Comparison of ENCODE assay signal across 18 cellular contexts in the genomic region with DNA sequence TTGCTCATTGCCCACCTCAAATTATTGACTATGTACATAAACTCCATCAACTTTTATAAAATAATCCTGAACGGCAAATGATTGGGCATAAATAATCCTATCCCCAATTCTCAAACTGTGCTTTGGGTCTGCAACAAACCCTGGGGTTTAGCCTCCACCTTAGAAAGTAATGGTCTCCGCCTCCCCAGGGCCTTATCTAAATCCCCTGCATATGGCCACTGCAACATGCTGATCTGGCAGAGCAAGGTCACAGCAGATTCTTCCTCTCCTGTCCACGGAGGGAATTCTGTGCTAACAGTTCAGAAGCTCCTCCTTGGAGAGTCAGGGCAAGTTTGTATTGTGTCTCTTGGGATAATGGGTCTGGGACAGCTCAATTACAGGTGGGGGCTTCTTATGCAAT. TPM values are rescaled to one million over a fixed set of nuclear protein-coding genes. Genes with fewer than 3 reads are reported as not detected.
DNase-seq lines count a peak whose midpoint lies in the region; ATAC-seq, FAIRE-seq and TF ChIP-seq lines count a peak whose summit lies in the region.
"Had no signal": no experiment of that assay in that cellular context is flagged by ENCODE, and none has a peak within 500 bp of the region (broad histone marks: within the 10 kb centered on the region; RNA-seq: fewer than 3 reads in every experiment).

No MANE protein-coding gene starts in this region.

- peaks cover 58% of the 10 kb centered on the region for H3K4me1 ChIP-seq in CD8-positive, alpha-beta memory T cell (ENCODE audit: insufficient read depth, low read length)
- peaks cover 6% of the 10 kb centered on the region for H3K4me1 ChIP-seq in GM12878 (ENCODE audit: control insufficient read depth, insufficient read depth, low read length)
- H3K4me1 ChIP-seq in naive thymus-derived CD4-positive, alpha-beta T cell (ENCODE audit: control insufficient read depth in 2 of 2, insufficient read depth in 2 of 2, low read length in 2 of 2): peaks cover 24 to 42% of the 10 kb centered on the region in 2 donors

- H3K4me3 ChIP-seq in CD8-positive, alpha-beta memory T cell (ENCODE audit: low read length): no peak overlapping the region
- H3K4me3 ChIP-seq in GM12878: no peak overlapping the region
- no peak overlapping the region for H3K4me3 ChIP-seq in naive thymus-derived CD4-positive, alpha-beta T cell (ENCODE audit: low read length)
- H3K4me3 ChIP-seq: prostate gland, transverse colon had no signal

- no peak overlapping the region for H2AFZ ChIP-seq in GM12878 (ENCODE audit: control insufficient read depth, low read depth, low read length)

- no peaks in the 10 kb centered on the region for H3K9me3 Mint-ChIP-seq in CD8-positive, alpha-beta memory T cell
- no peaks in the 10 kb centered on the region for H3K9me3 Mint-ChIP-seq in IgD-negative memory B cell
- H3K9me3 Mint-ChIP-seq in naive thymus-derived CD4-positive, alpha-beta T cell: no peaks in the 10 kb centered on the region

- ATAC-seq in GM12878: no peak
- no peak for ATAC-seq in naive thymus-derived CD4-positive, alpha-beta T cell

- no peak for TF ChIP-seq RAD21 in GM12878 (IDR thresholded peaks at IDR 0.05; ENCODE audit: insufficient read depth, low read depth, low read length)

- no peak for DNase-seq in CD8-positive, alpha-beta memory T cell
- DNase-seq in GM12878 (ENCODE audit: low read depth, low spot score) (no peak), GM10266 (ENCODE audit: extremely low spot score) (no peak), GM20000 (ENCODE audit: low spot score) (no peak), putamen (ENCODE audit: low spot score) (no peak)
- no peak for DNase-seq in naive thymus-derived CD4-positive, alpha-beta T cell
- no peak for DNase-seq in activated CD4-positive, alpha-beta T cell treated with anti-CD3 and anti-CD28 coated beads for 1 hour
- DNase-seq: activated CD4-positive, alpha-beta T cell treated with anti-CD3 and anti-CD28 coated beads, Interleukin-2, amount 50 U/mL, for 4 hours; NCI-H2029; NCI-H526; RPMI8226; transverse colon had no signal

- H3K27me3 Mint-ChIP-seq in CD8-positive, alpha-beta memory T cell: peaks cover 0 to 3% of the 10 kb centered on the region in 2 donors
- no peaks in the 10 kb centered on the region for H3K27me3 Mint-ChIP-seq in IgD-negative memory B cell
- H3K27me3 Mint-ChIP-seq in naive thymus-derived CD4-positive, alpha-beta T cell: no peaks in the 10 kb centered on the region

- no peaks in the 10 kb centered on the region for H3K9me3 ChIP-seq in CD8-positive, alpha-beta memory T cell (ENCODE audit: low read length)
- H3K9me3 ChIP-seq in GM12878 (replicated peaks; ENCODE audit: control insufficient read depth, insufficient read depth, low read length): no peaks in the 10 kb centered on the region
- no peaks in the 10 kb centered on the region for H3K9me3 ChIP-seq in naive thymus-derived CD4-positive, alpha-beta T cell (ENCODE audit: control insufficient read depth in 2 of 3, low read length in 3 of 3)
- H3K9me3 ChIP-seq: prostate gland, transverse colon had no signal

- H3K4me3 Mint-ChIP-seq in CD8-positive, alpha-beta memory T cell: no peak overlapping the region
- H3K4me3 Mint-ChIP-seq in IgD-negative memory B cell: peak overlapping the region in 1 of 4 donors; percentile 35
- no peak overlapping the region for H3K4me3 Mint-ChIP-seq in naive thymus-derived CD4-positive, alpha-beta T cell

- H3K27ac Mint-ChIP-seq in CD8-positive, alpha-beta memory T cell: peak overlapping the region; percentile 79 to 98 (median 87)
- peak overlapping the region in 2 of 3 donors; percentile 34 to 79 for H3K27ac Mint-ChIP-seq in IgD-negative memory B cell
- peak overlapping the region; percentile 44 to 86 (median 63) for H3K27ac Mint-ChIP-seq in naive thymus-derived CD4-positive, alpha-beta T cell

- no peak overlapping the region for H3K27ac ChIP-seq in CD8-positive, alpha-beta memory T cell (ENCODE audit: low read depth, low read length)
- H3K27ac ChIP-seq in GM12878 (ENCODE audit: control insufficient read depth, insufficient read depth): no peak overlapping the region
- peak overlapping the region; percentile 55 for H3K27ac ChIP-seq in naive thymus-derived CD4-positive, alpha-beta T cell (ENCODE audit: low read depth, low read length)
- H3K27ac ChIP-seq: prostate gland, transverse colon had no signal

- FAIRE-seq in GM12878 (lab: Jason Lieb, UNC): no peak

- peak; percentile 21; the same call in 1 of the 2 replicates for TF ChIP-seq POLR2A in GM12878 (IDR thresholded peaks at IDR 0.05; ENCODE audit: low read depth, low read length)

- H3K4me2 ChIP-seq in GM12878 (ENCODE audit: control insufficient read depth, insufficient read depth): no peak overlapping the region

- no TSS peak for BruUV-seq in GM12878 (replicated peaks; lab: Mats Ljungman, UMichigan)

- intact Hi-C loops in GM12878 (cut with micrococcal nuclease; ENCODE audit: unreplicated experiment): loop anchor here (10.0 kb wide), 1 partner anchor 755 kb away; a partner anchor contains a TSS
- intact Hi-C loops in naive thymus-derived CD4-positive, alpha-beta T cell (cut with micrococcal nuclease): loop anchor here (1.0 to 2.0 kb wide), 2 partner anchors 72 to 73 kb away; no protein-coding TSS in a partner anchor

- peaks cover 49% of the 10 kb centered on the region for H3K79me2 ChIP-seq in GM12878 (ENCODE audit: control insufficient read depth, insufficient read depth, low read length)

- in situ Hi-C loops in GM12878 (cut with MboI): loop anchor here (25.0 kb wide), 2 partner anchors 103 to 603 kb away; a partner anchor contains a TSS

- 55% methylated on average over 3 of the region's 3 CpGs for WGBS in GM12878 (ENCODE audit: insufficient coverage, insufficient replicate concordance, low lambda C conversion rate, missing lambda C conversion rate)

- RAD21 ChIA-PET in GM12878 (lab: Charles Lee; ENCODE audit: unreplicated experiment): interaction anchor here (1.6 kb wide), 1 partner anchor 135 kb away, joined by 4 read pairs; no protein-coding TSS in a partner anchor

- TF ChIP-seq CTCF in GM12878 (IDR thresholded peaks at IDR 0.05 in 2 of 3, conservative IDR thresholded peaks at IDR 0.05 in 1 of 3; ENCODE audit: control insufficient read depth in 2 of 3, extremely low read depth in 1 of 3, insufficient read depth in 1 of 3, low read depth in 3 of 3, low read length in 3 of 3): no peak
- no peak for TF ChIP-seq CTCF in GM10266 (IDR thresholded peaks at IDR 0.05; ENCODE audit: control insufficient read depth, insufficient read depth, low read depth, missing control alignments)
- TF ChIP-seq CTCF in GM20000 (IDR thresholded peaks at IDR 0.05; ENCODE audit: extremely low read depth, missing control alignments): no peak

- no peak for TF ChIP-seq EP300 in GM12878 (IDR thresholded peaks at IDR 0.05; ENCODE audit: borderline replicate concordance in 1 of 2, control insufficient read depth in 1 of 2, low read depth in 2 of 2, low read length in 2 of 2)

- no peak overlapping the region for H3K9ac ChIP-seq in GM12878 (ENCODE audit: control insufficient read depth, insufficient read depth, low read length)

- H3K4me1 Mint-ChIP-seq in CD8-positive, alpha-beta memory T cell: peaks cover 61 to 87% (median 84%) of the 10 kb centered on the region in 3 donors
- H3K4me1 Mint-ChIP-seq in IgD-negative memory B cell: peaks cover 40 to 45% (median 43%) of the 10 kb centered on the region in 3 donors
- H3K4me1 Mint-ChIP-seq in naive thymus-derived CD4-positive, alpha-beta T cell: peaks cover 38 to 82% (median 74%) of the 10 kb centered on the region in 7 donors

- H4K20me1 ChIP-seq in GM12878 (ENCODE audit: control insufficient read depth, insufficient read depth): peaks cover 17% of the 10 kb centered on the region

- CTCF ChIA-PET in CD8-positive, alpha-beta memory T cell (lab: Charles Lee): interaction anchor here (0.7 to 2.0 kb wide), 8 partner anchors 8 to 97 kb away, joined by 3 to 5 read pairs (median 4); a partner anchor contains a TSS
- CTCF ChIA-PET in GM12878 (lab: Yijun Ruan, JAX): interaction anchor here (1.1 to 1.7 kb wide), 5 partner anchors 11 to 251 kb away, joined by 3 to 4 read pairs (median 3); no protein-coding TSS in a partner anchor
- CTCF ChIA-PET in naive thymus-derived CD4-positive, alpha-beta T cell (lab: Charles Lee): interaction anchor here (0.8 to 1.5 kb wide), 2 partner anchors 10 to 70 kb away, joined by 3 to 4 read pairs; no protein-coding TSS in a partner anchor

- POLR2A ChIA-PET in CD8-positive, alpha-beta memory T cell (lab: Charles Lee): interaction anchor here (1.0 kb wide), 1 partner anchor 11 kb away, joined by 3 read pairs; no protein-coding TSS in a partner anchor
- POLR2A ChIA-PET in GM12878 (lab: Charles Lee): no interaction called here
- POLR2A ChIA-PET in naive thymus-derived CD4-positive, alpha-beta T cell (lab: Charles Lee): interaction anchor here (0.8 to 1.6 kb wide), 4 partner anchors 20 to 62 kb away, joined by 3 to 5 read pairs (median 4); no protein-coding TSS in a partner anchor

- peaks cover 73% of the 10 kb centered on the region for H3K36me3 ChIP-seq in CD8-positive, alpha-beta memory T cell (ENCODE audit: insufficient read depth, low read length)
- peaks cover 37 to 52% of the 10 kb centered on the region in 2 experiments for H3K36me3 ChIP-seq in GM12878 (ENCODE audit: control insufficient read depth in 2 of 2, insufficient read depth in 2 of 2, low read length in 1 of 2)
- H3K36me3 ChIP-seq in naive thymus-derived CD4-positive, alpha-beta T cell (ENCODE audit: control insufficient read depth in 2 of 3, insufficient read depth in 3 of 3, low read length in 3 of 3): peaks cover 38 to 85% (median 43%) of the 10 kb centered on the region in 3 experiments

- SMC1A ChIA-PET in GM12878 (lab: Charles Lee; ENCODE audit: uncharacterized antibody, unreplicated experiment): interaction anchor here (0.7 to 0.9 kb wide), 2 partner anchors 55 to 63 kb away, joined by 3 to 4 read pairs; no protein-coding TSS in a partner anchor

- peaks cover 16 to 92% (median 37%) of the 10 kb centered on the region in 3 donors for H3K36me3 Mint-ChIP-seq in CD8-positive, alpha-beta memory T cell
- peaks cover 5% of the 10 kb centered on the region for H3K36me3 Mint-ChIP-seq in IgD-negative memory B cell
- H3K36me3 Mint-ChIP-seq in naive thymus-derived CD4-positive, alpha-beta T cell: peaks cover 18 to 52% (median 30%) of the 10 kb centered on the region in 5 donors

- H3K27me3 ChIP-seq in CD8-positive, alpha-beta memory T cell (ENCODE audit: insufficient read depth, low read length, poor library complexity, severe bottlenecking): no peaks in the 10 kb centered on the region
- no peaks in the 10 kb centered on the region for H3K27me3 ChIP-seq in GM12878 (replicated peaks in 1 of 2; ENCODE audit: control insufficient read depth in 2 of 2, insufficient read depth in 2 of 2, low read length in 1 of 2)
- H3K27me3 ChIP-seq in naive thymus-derived CD4-positive, alpha-beta T cell (ENCODE audit: control insufficient read depth in 2 of 2, insufficient read depth in 2 of 2, low read length in 2 of 2): no peaks in the 10 kb centered on the region
- H3K27me3 ChIP-seq: transverse colon had no signal

RNA-seq across cellular contexts. Expression of a gene that starts 18.4 kb away (rescaled TPM):
- not detected for total RNA-seq in CD8-positive, alpha-beta memory T cell
- polyA plus RNA-seq in CD8-positive, alpha-beta memory T cell: not detected
- polyA plus RNA-seq in IgD-negative memory B cell (not detected), GM12878 (2011; rRNA removed) (not detected in 2 replicates), GM12878 (2014; fragmentation: Illumina TruSeq; extraction: Trizol) (not detected in 2 replicates), GM12878 (2014; fragmentation: Nextera tagmentation; extraction: Ambion mirVana) (not detected), GM12878 (2014; rRNA removed) (not detected in 2 replicates), GM12878 (2016; fragmentation: Nextera tagmentation; extraction: Ambion mirVana) (not detected)
- total RNA-seq in GM12878 (2013; cell fraction: nucleolus; rRNA removed): not detected in 2 replicates
- total RNA-seq in GM12878 (2014; rRNA removed) (not detected in 2 replicates), GM12878 (2014; rRNA removed; fragmentation: Illumina TruSeq; extraction: Trizol) (not detected in 2 replicates), GM12878 (2021) (not detected in 2 replicates)
- polyA plus RNA-seq in GM12878 (2011; ENCODE audit: low read depth): not detected
- not detected in 2 replicates for polyA plus RNA-seq in GM12878 (2011; cell fraction: cytosol; rRNA removed)
- polyA plus RNA-seq in GM12878 (2011; cell fraction: nucleus; rRNA removed): not detected in 2 replicates
- not detected in 2 replicates for polyA plus RNA-seq in GM12878 (2012)
- polyA minus RNA-seq in GM12878 (2011; rRNA and poly(A)+ RNA removed): not detected in 2 replicates
- polyA minus RNA-seq in GM12878 (2011; cell fraction: cytosol; rRNA and poly(A)+ RNA removed): not detected in 2 replicates
- polyA minus RNA-seq in GM12878 (2011; cell fraction: nucleus; rRNA and poly(A)+ RNA removed): not detected in 2 replicates
- not detected for total RNA-seq in naive thymus-derived CD4-positive, alpha-beta T cell
- polyA plus RNA-seq in naive thymus-derived CD4-positive, alpha-beta T cell: not detected
- total RNA-seq: Daoy, glomerular endothelial cell, kidney epithelial cell, prostate gland, transverse colon had no signal
- polyA plus RNA-seq: BJ had no signal

RNA-seq across cellular contexts. Expression of a gene that starts 19.1 kb away (rescaled TPM):
- 100 to 1,000 TPM; 562 to 566 TPM for total RNA-seq in CD8-positive, alpha-beta memory T cell
- 261 TPM for polyA plus RNA-seq in CD8-positive, alpha-beta memory T cell
- polyA plus RNA-seq in IgD-negative memory B cell (242 TPM), GM12878 (2011; rRNA removed) (262 and 295 TPM in 2 replicates), GM12878 (2014; fragmentation: Illumina TruSeq; extraction: Trizol) (228 and 321 TPM in 2 replicates), GM12878 (2014; fragmentation: Nextera tagmentation; extraction: Ambion mirVana) (100 to 1,000 TPM; 156 to 158 TPM), GM12878 (2014; rRNA removed) (306 and 313 TPM in 2 replicates), GM12878 (2016; fragmentation: Nextera tagmentation; extraction: Ambion mirVana) (100 to 1,000 TPM; 274 to 282 TPM)
- 65.5 and 72.8 TPM in 2 replicates for total RNA-seq in GM12878 (2013; cell fraction: nucleolus; rRNA removed)
- total RNA-seq in GM12878 (2014; rRNA removed) (291 and 315 TPM in 2 replicates), GM12878 (2014; rRNA removed; fragmentation: Illumina TruSeq; extraction: Trizol) (283 and 310 TPM in 2 replicates), GM12878 (2021) (372 and 373 TPM in 2 replicates)
- 97.4 TPM for polyA plus RNA-seq in GM12878 (2011; ENCODE audit: low read depth)
- polyA plus RNA-seq in GM12878 (2011; cell fraction: cytosol; rRNA removed): 225 and 283 TPM in 2 replicates
- polyA plus RNA-seq in GM12878 (2011; cell fraction: nucleus; rRNA removed): 188 and 261 TPM in 2 replicates
- 141 and 169 TPM in 2 replicates for polyA plus RNA-seq in GM12878 (2012)
- polyA minus RNA-seq in GM12878 (2011; rRNA and poly(A)+ RNA removed): 288 and 291 TPM in 2 replicates
- polyA minus RNA-seq in GM12878 (2011; cell fraction: cytosol; rRNA and poly(A)+ RNA removed): 89.5 and 109 TPM in 2 replicates
- polyA minus RNA-seq in GM12878 (2011; cell fraction: nucleus; rRNA and poly(A)+ RNA removed): 32.3 and 63.9 TPM in 2 replicates
- total RNA-seq in naive thymus-derived CD4-positive, alpha-beta T cell: 100 to 1,000 TPM in 4 of 5 experiments, 10 to 100 TPM in 1; 88.1 to 449 (median 159) TPM
- polyA plus RNA-seq in naive thymus-derived CD4-positive, alpha-beta T cell: 100 to 1,000 TPM; 193 to 269 TPM

RNA-seq across cellular contexts. Expression of a gene that starts 47.0 kb away (rescaled TPM):
- 1 to 10 TPM; 1.5 to 4.2 TPM for total RNA-seq in CD8-positive, alpha-beta memory T cell
- 7.9 TPM for polyA plus RNA-seq in CD8-positive, alpha-beta memory T cell
- polyA plus RNA-seq in IgD-negative memory B cell (6.1 TPM), GM12878 (2011; rRNA removed) (0.98 and 1.0 TPM in 2 replicates), GM12878 (2014; fragmentation: Illumina TruSeq; extraction: Trizol) (2.1 and 5.3 TPM in 2 replicates), GM12878 (2014; fragmentation: Nextera tagmentation; extraction: Ambion mirVana) (1 to 10 TPM in 1 of 2 experiments, under 1 TPM in 1; 0.77 to 1.3 TPM), GM12878 (2014; rRNA removed) (0.72 and 1.4 TPM in 2 replicates), GM12878 (2016; fragmentation: Nextera tagmentation; extraction: Ambion mirVana) (1 to 10 TPM in 1 of 2 experiments, under 1 TPM in 1; 0.89 to 1.0 TPM)
- total RNA-seq in GM12878 (2013; cell fraction: nucleolus; rRNA removed): 1.5 and 2.5 TPM in 2 replicates
- total RNA-seq in GM12878 (2014; rRNA removed) (1.5 and 1.8 TPM in 2 replicates), GM12878 (2014; rRNA removed; fragmentation: Illumina TruSeq; extraction: Trizol) (1.6 and 2.0 TPM in 2 replicates), GM12878 (2021) (0.74 and 1.1 TPM in 2 replicates)
- 0.54 TPM for polyA plus RNA-seq in GM12878 (2011; ENCODE audit: low read depth)
- polyA plus RNA-seq in GM12878 (2011; cell fraction: cytosol; rRNA removed): 0.84 and 1.4 TPM in 2 replicates
- polyA plus RNA-seq in GM12878 (2011; cell fraction: nucleus; rRNA removed): 0.28 and 0.50 TPM in 2 replicates
- polyA plus RNA-seq in GM12878 (2012): 0.79 and 0.92 TPM in 2 replicates
- polyA minus RNA-seq in GM12878 (2011; rRNA and poly(A)+ RNA removed): 0.72 and 1.2 TPM in 2 replicates
- not detected in 2 replicates for polyA minus RNA-seq in GM12878 (2011; cell fraction: cytosol; rRNA and poly(A)+ RNA removed)
- polyA minus RNA-seq in GM12878 (2011; cell fraction: nucleus; rRNA and poly(A)+ RNA removed): 0.24 and 0.57 TPM in 2 replicates
- total RNA-seq in naive thymus-derived CD4-positive, alpha-beta T cell: 10 to 100 TPM in 1 of 5 experiments, 1 to 10 TPM in 4; 4.1 to 12.0 (median 5.9) TPM
- polyA plus RNA-seq in naive thymus-derived CD4-positive, alpha-beta T cell: 1 to 10 TPM; 5.9 to 6.8 TPM
